In genomic region chr9:21556581-21557427, GRCh38 we compare ENCODE assay signal across 1 cellular context.
TF ChIP-seq lines count a peak whose summit lies in the region.

No MANE protein-coding gene starts in this region.

TF ChIP-seq in IMR-90, 13 proteins besides CTCF, POLR2A, EP300 and RAD21 (continued from another document):
- TF ChIP-seq NFE2L2 (IDR thresholded peaks at IDR 0.05; ENCODE audit: low read depth, low read length) (no peak), RCOR1 (IDR thresholded peaks at IDR 0.05; ENCODE audit: insufficient replicate concordance, low read length) (no peak), FOS (IDR thresholded peaks at IDR 0.05; ENCODE audit: low read depth, low read length) (no peak), ELK1 (IDR thresholded peaks at IDR 0.05; ENCODE audit: borderline replicate concordance, low read depth, low read length) (no peak), USF2 (IDR thresholded peaks at IDR 0.05; ENCODE audit: low read depth, low read length) (no peak), MAZ (IDR thresholded peaks at IDR 0.05; ENCODE audit: borderline replicate concordance, low read depth, low read length) (no peak), CEBPB (IDR thresholded peaks at IDR 0.05; ENCODE audit: low read depth, low read length) (no peak), MXI1 (IDR thresholded peaks at IDR 0.05; ENCODE audit: borderline replicate concordance, low read depth, low read length) (no peak)
